ENCODE assay signal across 8 cellular contexts in the genomic region with DNA sequence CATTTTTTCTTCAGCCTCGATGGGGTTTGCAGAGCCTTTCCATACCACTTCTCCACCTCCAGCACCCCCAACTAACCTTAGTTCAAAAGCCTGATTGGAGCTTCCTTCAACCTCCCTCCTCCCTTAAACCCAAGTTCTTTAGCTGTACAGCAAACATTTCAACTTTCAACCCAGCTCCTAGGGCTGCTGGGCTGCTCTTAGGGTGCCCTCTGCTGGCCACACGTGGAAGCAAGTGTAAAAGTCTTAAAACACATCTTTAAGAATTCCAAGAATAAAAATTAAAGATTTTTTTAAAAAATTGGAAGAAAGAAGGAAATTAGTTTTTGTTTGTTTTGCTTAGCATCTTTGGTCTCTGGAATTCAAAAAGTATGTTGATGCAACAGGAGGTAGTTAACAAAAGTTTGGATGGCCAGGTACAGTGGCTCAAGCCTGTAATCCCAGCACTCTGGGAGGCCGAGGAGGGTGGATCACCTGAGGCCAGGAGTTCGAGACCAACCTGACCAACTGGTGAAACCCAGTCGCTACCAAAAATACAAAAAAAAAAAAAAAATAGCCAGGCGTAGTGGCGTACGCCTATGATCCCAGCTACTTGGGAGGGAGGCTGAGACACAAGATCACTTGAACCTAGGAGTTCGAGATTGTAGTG. TPM values are rescaled to one million over a fixed set of nuclear protein-coding genes. Genes with fewer than 3 reads are reported as not detected.
DNase-seq lines count a peak whose midpoint lies in the region; ATAC-seq and TF ChIP-seq lines count a peak whose summit lies in the region.

No MANE protein-coding gene starts in this region.

- H3K36me3 Mint-ChIP-seq in GM23338 (ENCODE audit: low read depth): peaks cover 22% of the 10 kb centered on the region
- H3K36me3 Mint-ChIP-seq in activated naive CD4-positive, alpha-beta T cell treated with anti-CD3 and anti-CD28 coated beads for 36 hours (ENCODE audit: low read depth): no peaks in the 10 kb centered on the region

- no peak overlapping the region for H2AFZ ChIP-seq in GM23338
- H2AFZ ChIP-seq in PC-3 (ENCODE audit: low read length): no peak overlapping the region

- H4K20me1 ChIP-seq in GM23338 (replicated peaks; ENCODE audit: insufficient read depth): no peaks in the 10 kb centered on the region
- no peaks in the 10 kb centered on the region for H4K20me1 ChIP-seq in PC-3 (ENCODE audit: low read length)

- H3K79me2 ChIP-seq in GM23338 (replicated peaks; ENCODE audit: insufficient read depth): no peaks in the 10 kb centered on the region
- no peaks in the 10 kb centered on the region for H3K79me2 ChIP-seq in PC-3 (ENCODE audit: low read length)

- no TSS peak for BruUV-seq in PC-3 (replicated peaks; lab: Mats Ljungman, UMichigan)

- H3K9me2 ChIP-seq in GM23338 (ENCODE audit: insufficient read depth) (no peaks in the 10 kb centered on the region), PC-3 (replicated peaks; ENCODE audit: low read length) (no peaks in the 10 kb centered on the region)

- peak; percentile 75 for DNase-seq in GM23338 (ENCODE audit: low spot score)
- DNase-seq in PC-3: peak; percentile 65
- DNase-seq in activated naive CD4-positive, alpha-beta T cell treated with anti-CD3 and anti-CD28 coated beads for 36 hours: peak; percentile 72
- peak; percentile 29 for DNase-seq in glomerular endothelial cell (ENCODE audit: extremely low read depth, low read depth, low spot score)
- DNase-seq in pons (ENCODE audit: low spot score): peak; percentile 61

- no peak overlapping the region for H3K27ac Mint-ChIP-seq in GM23338
- no peak overlapping the region for H3K27ac Mint-ChIP-seq in activated naive CD4-positive, alpha-beta T cell treated with anti-CD3 and anti-CD28 coated beads for 36 hours

- H3K27me3 ChIP-seq in GM23338 (ENCODE audit: insufficient read depth) (no peaks in the 10 kb centered on the region), PC-3 (ENCODE audit: low read length) (no peaks in the 10 kb centered on the region)

- intact Hi-C loops in PC-3 (cut with micrococcal nuclease): loop anchor here (1.0 kb wide), 1 partner anchor 85 kb away; no protein-coding TSS in a partner anchor
- intact Hi-C loops in activated naive CD4-positive, alpha-beta T cell treated with anti-CD3 and anti-CD28 coated beads for 36 hours (cut with micrococcal nuclease): loop anchor here (1.0 kb wide), 1 partner anchor 85 kb away; no protein-coding TSS in a partner anchor

- ATAC-seq in GM23338 (peak; percentile 81), PC-3 (peak; percentile 50; the same call in 1 of the 2 replicates), HG03159 (IDR thresholded peaks at IDR 0.05; ENCODE audit: unreplicated experiment) (no peak), GM19035 (IDR thresholded peaks at IDR 0.05; ENCODE audit: unreplicated experiment) (no peak)

- H3K4me3 Mint-ChIP-seq in GM23338: no peak overlapping the region
- no peak overlapping the region for H3K4me3 Mint-ChIP-seq in activated naive CD4-positive, alpha-beta T cell treated with anti-CD3 and anti-CD28 coated beads for 36 hours

- H3K36me3 ChIP-seq in GM23338 (ENCODE audit: insufficient read depth) (0 out of 2 replicates have a peak, but pooled peaks cover 6% of the 10 kb centered on the region), PC-3 (ENCODE audit: low read depth, low read length) (no peaks in the 10 kb centered on the region; the same call in 1 of the 2 replicates)

- H3K4me3 ChIP-seq in GM23338: no peak overlapping the region
- H3K4me3 ChIP-seq in PC-3 (ENCODE audit: low read length): no peak overlapping the region

- TF ChIP-seq CTCF in C4-2B (conservative IDR thresholded peaks at IDR 0.05) (peak; percentile 95), GM23338 (conservative IDR thresholded peaks at IDR 0.05; ENCODE audit: low read depth in 2 of 2) (peak; percentile 87 to 100), PC-3 (conservative IDR thresholded peaks at IDR 0.05; ENCODE audit: low read depth, low read length) (peak; percentile 88)

- H3K4me2 ChIP-seq in GM23338 (no peak overlapping the region), PC-3 (ENCODE audit: low read length) (no peak overlapping the region)

- H3K9me3 Mint-ChIP-seq in GM23338: peaks cover 26% of the 10 kb centered on the region
- peaks cover 15% of the 10 kb centered on the region for H3K9me3 Mint-ChIP-seq in activated naive CD4-positive, alpha-beta T cell treated with anti-CD3 and anti-CD28 coated beads for 36 hours

- H3K27ac ChIP-seq in C4-2B (no peak overlapping the region), GM23338 (ENCODE audit: low read depth) (no peak overlapping the region), PC-3 (ENCODE audit: low read length) (no peak overlapping the region)

- H3K4me1 ChIP-seq in GM23338 (ENCODE audit: insufficient read depth): peaks cover 10% of the 10 kb centered on the region; the same call in 1 of the 2 replicates
- no peaks in the 10 kb centered on the region for H3K4me1 ChIP-seq in PC-3 (ENCODE audit: insufficient read depth, low read length)

- H3K4me1 Mint-ChIP-seq in GM23338: peaks cover 19% of the 10 kb centered on the region
- no peaks in the 10 kb centered on the region for H3K4me1 Mint-ChIP-seq in activated naive CD4-positive, alpha-beta T cell treated with anti-CD3 and anti-CD28 coated beads for 36 hours (ENCODE audit: low read depth)

- H3K27me3 Mint-ChIP-seq in GM23338 (ENCODE audit: insufficient read depth, low read depth, poor library complexity): peaks cover 9% of the 10 kb centered on the region
- H3K27me3 Mint-ChIP-seq in activated naive CD4-positive, alpha-beta T cell treated with anti-CD3 and anti-CD28 coated beads for 36 hours (ENCODE audit: low read depth): peaks cover under 1% of the 10 kb centered on the region

- POLR2A ChIA-PET in PC-3 (lab: Charles Lee; ENCODE audit: unreplicated experiment): interaction anchor here (0.7 kb wide), 1 partner anchor 85 kb away, joined by 5 read pairs; no protein-coding TSS in a partner anchor

- H3K9ac ChIP-seq in PC-3 (ENCODE audit: low read length): no peak overlapping the region

- H3F3A ChIP-seq in GM23338 (replicated peaks; ENCODE audit: low read depth) (no peaks in the 10 kb centered on the region), PC-3 (ENCODE audit: low read length, unreplicated experiment) (no peaks in the 10 kb centered on the region)

- CTCF ChIA-PET in PC-3 (lab: Charles Lee): interaction anchor here (0.5 to 1.1 kb wide), 5 partner anchors 20 to 1053 kb away, joined by 3 to 8 read pairs (median 4); no protein-coding TSS in a partner anchor
- CTCF ChIA-PET in activated naive CD4-positive, alpha-beta T cell treated with anti-CD3 and anti-CD28 coated beads for 36 hours (lab: Charles Lee): interaction anchor here (0.6 to 6.7 kb wide), 26 partner anchors 10 to 512 kb away, joined by 3 to 70 read pairs (median 3); no protein-coding TSS in a partner anchor

- no peaks in the 10 kb centered on the region for H3K9me3 ChIP-seq in PC-3 (ENCODE audit: low read length)

TF ChIP-seq in GM23338, 12 proteins besides CTCF, POLR2A, EP300 and RAD21 (continues in another document):
- TF ChIP-seq JUNB (IDR thresholded peaks at IDR 0.05; ENCODE audit: unreplicated experiment) (no peak), EZH2phosphoT487 (IDR thresholded peaks at IDR 0.05; ENCODE audit: unreplicated experiment) (no peak), STAT1 (IDR thresholded peaks at IDR 0.05; ENCODE audit: unreplicated experiment) (no peak), EZH2 (IDR thresholded peaks at IDR 0.05; ENCODE audit: low read depth, unreplicated experiment) (no peak)

RNA-seq across cellular contexts. Expression of gene HSD17B3, which starts 15.5 kb away (rescaled TPM):
- not detected in 2 replicates for total RNA-seq in GM23338 (2014; rRNA removed; shearing (Covaris generic))
- not detected in 2 replicates for polyA plus RNA-seq in GM23338 (2016; fragmentation: Nextera tagmentation; extraction: Ambion mirVana)
- 0.26 TPM in 1 of 2 replicates, not detected in the other for total RNA-seq in PC-3 (2014; rRNA removed)
- total RNA-seq in activated naive CD4-positive, alpha-beta T cell treated with anti-CD3 and anti-CD28 coated beads for 36 hours: not detected
- not detected in 2 replicates for total RNA-seq in glomerular endothelial cell

Comparison
In these comparisons a context has a peak if more than half of its experiments do, and no peak if none do; other contexts are left out.
1. ATAC-seq: peak in GM23338 (single experiment) and PC-3 (single experiment); none in HG03159 (single experiment) and GM19035 (single experiment).
2. Peak in every context shown above with its lines, with median percentiles within 50 percentile points of each other: CTCF ChIP-seq and DNase-seq.